Comparison of ENCODE assay signal across 8 cellular contexts in the genomic region with DNA sequence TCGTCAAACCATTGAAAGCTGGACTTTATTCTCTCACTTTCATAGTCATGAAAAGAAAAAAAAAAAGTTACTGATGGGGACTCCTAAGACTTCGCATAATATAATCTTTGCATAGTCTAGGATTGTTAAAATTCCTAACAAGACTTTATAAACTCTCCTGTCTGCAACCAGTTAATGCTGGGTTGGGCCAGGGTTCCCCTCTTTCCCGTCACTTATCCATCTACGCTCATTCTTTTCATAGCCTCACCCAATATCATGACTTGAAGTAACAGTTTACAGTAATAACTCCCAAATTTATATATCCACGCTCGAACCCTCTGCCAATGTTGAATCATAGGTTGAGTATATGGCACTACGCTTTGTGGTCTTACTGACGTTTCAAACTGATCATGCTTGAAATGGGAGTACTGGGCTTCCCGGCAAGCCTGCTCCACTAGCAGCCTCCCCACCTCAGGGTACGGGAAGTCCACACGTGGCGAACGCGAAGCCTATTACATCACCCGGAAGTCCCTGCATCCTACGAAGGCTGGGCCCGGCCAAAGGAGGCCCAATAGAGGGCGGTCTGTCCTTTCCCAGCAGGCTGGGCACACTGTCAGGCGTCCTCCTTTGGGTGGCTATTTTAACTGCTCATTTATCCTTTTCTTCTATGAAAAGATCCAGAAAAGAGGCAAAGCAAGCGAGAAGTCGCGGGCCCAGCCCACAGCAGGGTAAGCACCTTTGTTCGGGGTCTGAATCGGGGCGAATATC. TPM values are rescaled to one million over a fixed set of nuclear protein-coding genes. Genes with fewer than 3 reads are reported as not detected.
DNase-seq lines count a peak whose midpoint lies in the region; ATAC-seq and TF ChIP-seq lines count a peak whose summit lies in the region.

No MANE protein-coding gene starts in this region.

- no peak overlapping the region for H3K27ac Mint-ChIP-seq in CD8-positive, alpha-beta T cell

- peak overlapping the region; percentile 86 for H3K27ac ChIP-seq in CD8-positive, alpha-beta T cell (ENCODE audit: low read depth, low read length)
- peak overlapping the region; percentile 100 for H3K27ac ChIP-seq in effector memory CD4-positive, alpha-beta T cell (ENCODE audit: insufficient read depth, low read length, poor library complexity, severe bottlenecking)

- H3K27me3 ChIP-seq in CD8-positive, alpha-beta T cell (ENCODE audit: insufficient read depth, low read length) = no peaks in the 10 kb centered on the region
- no peaks in the 10 kb centered on the region for H3K27me3 ChIP-seq in effector memory CD4-positive, alpha-beta T cell (replicated peaks; ENCODE audit: control insufficient read depth, insufficient read depth, low read length, poor library complexity, severe bottlenecking)

- peak overlapping the region; percentile 54 for H3K4me3 ChIP-seq in CD8-positive, alpha-beta T cell (ENCODE audit: low read depth, low read length)
- H3K4me3 ChIP-seq in effector memory CD4-positive, alpha-beta T cell (ENCODE audit: insufficient read depth, low read depth, low read length, poor library complexity, severe bottlenecking) = peak overlapping the region; percentile 90

- H3K27me3 Mint-ChIP-seq in CD8-positive, alpha-beta T cell (ENCODE audit: low read depth) = no peaks in the 10 kb centered on the region

- no peaks in the 10 kb centered on the region for H3K9me3 Mint-ChIP-seq in CD8-positive, alpha-beta T cell

- CTCF ChIA-PET in CD8-positive, alpha-beta T cell (lab: Charles Lee) = interaction anchor here (0.5 kb wide), 1 partner anchor 22 kb away, joined by 3 read pairs; no protein-coding TSS in a partner anchor

- no peaks in the 10 kb centered on the region for H3K36me3 ChIP-seq in CD8-positive, alpha-beta T cell (ENCODE audit: insufficient read depth, low read length)
- H3K36me3 ChIP-seq in effector memory CD4-positive, alpha-beta T cell (ENCODE audit: control insufficient read depth, insufficient read depth, low read length) = peaks cover 4% of the 10 kb centered on the region

- H3K4me1 Mint-ChIP-seq in CD8-positive, alpha-beta T cell (ENCODE audit: low read depth) = peaks cover 33% of the 10 kb centered on the region

- peak; percentile 55 to 84 (median 70) for DNase-seq in CD8-positive, alpha-beta T cell
- DNase-seq in NCI-H526 treated with DMSO at 0.1 percent for 48 hours (lab: John Stamatoyannopoulos, UW) (peak; percentile 77), lung microvascular endothelial cell (ENCODE audit: low read depth in 2 of 2) (peak; percentile 96)
- DNase-seq in activated CD4-positive, alpha-beta T cell treated with anti-CD3 and anti-CD28 coated beads, Interleukin-2, amount 50 U/mL, for 4 hours = peak; percentile 79 to 83
- DNase-seq in effector memory CD4-positive, alpha-beta T cell = peak; percentile 61 to 79 (median 69)
- DNase-seq in stimulated activated CD4-positive, alpha-beta T cell treated with anti-CD3 and anti-CD28 coated beads, TNF-alpha, amount 100 ng/mL, for 4 hours (ENCODE audit: low read depth in 3 of 3) = peak; percentile 69 to 77 (median 71)

- intact Hi-C loops in CD8-positive, alpha-beta T cell (cut with DNase I, micrococcal nuclease) = loop anchor here (1.0 to 5.0 kb wide), 10 partner anchors 39 to 965 kb away; a partner anchor contains a TSS

- H3K9me3 ChIP-seq in CD8-positive, alpha-beta T cell (ENCODE audit: low read length) = no peaks in the 10 kb centered on the region
- no peaks in the 10 kb centered on the region for H3K9me3 ChIP-seq in effector memory CD4-positive, alpha-beta T cell (ENCODE audit: control insufficient read depth, low read length)

- TF ChIP-seq CTCF in CD8-positive, alpha-beta T cell (IDR thresholded peaks at IDR 0.05) = no peak

- H3K36me3 Mint-ChIP-seq in CD8-positive, alpha-beta T cell = peaks cover 51% of the 10 kb centered on the region

- no peak overlapping the region for H3K4me3 Mint-ChIP-seq in CD8-positive, alpha-beta T cell

- POLR2A ChIA-PET in CD8-positive, alpha-beta T cell (lab: Charles Lee) = interaction anchor here (1.0 kb wide), 1 partner anchor 299 kb away, joined by 4 read pairs; a partner anchor contains a TSS

- peak; percentile 64 for ATAC-seq in CD8-positive, alpha-beta T cell
- ATAC-seq in GM19372 (IDR thresholded peaks at IDR 0.05; ENCODE audit: low read depth, unreplicated experiment) (peak; percentile 66), HG03520 (IDR thresholded peaks at IDR 0.05; ENCODE audit: unreplicated experiment) (peak; percentile 64)

- peaks cover 28% of the 10 kb centered on the region for H3K4me1 ChIP-seq in CD8-positive, alpha-beta T cell (ENCODE audit: insufficient read depth, low read length)
- H3K4me1 ChIP-seq in effector memory CD4-positive, alpha-beta T cell (ENCODE audit: control insufficient read depth, insufficient read depth, low read length, poor library complexity, severe bottlenecking) = peaks cover 35% of the 10 kb centered on the region

RNA-seq across cellular contexts. Expression of a gene that starts 0.7 kb away (rescaled TPM):
- total RNA-seq in CD8-positive, alpha-beta T cell = 10 to 100 TPM; 49.9 to 57.1 TPM
- 27.9 and 63.1 TPM in 2 replicates for total RNA-seq in lung microvascular endothelial cell

RNA-seq across cellular contexts. Expression of a gene that starts 39.2 kb away (rescaled TPM):
- total RNA-seq in CD8-positive, alpha-beta T cell = 10 to 100 TPM; 49.1 to 49.2 TPM
- 14.8 and 32.7 TPM in 2 replicates for total RNA-seq in lung microvascular endothelial cell

RNA-seq across cellular contexts. Expression of a gene that starts 40.7 kb away (rescaled TPM):
- 1 to 10 TPM; 4.3 to 4.9 TPM for total RNA-seq in CD8-positive, alpha-beta T cell
- 6.5 and 9.3 TPM in 2 replicates for total RNA-seq in lung microvascular endothelial cell

RNA-seq across cellular contexts. Expression of a gene that starts 48.8 kb away (rescaled TPM):
- total RNA-seq in CD8-positive, alpha-beta T cell = 1 to 10 TPM in 1 of 2 experiments, under 1 TPM in 1; 0.89 to 2.1 TPM
- total RNA-seq in lung microvascular endothelial cell = 0.20 and 0.87 TPM in 2 replicates

Comparison
In these comparisons a context has a peak if more than half of its experiments do, and no peak if none do; other contexts are left out.
1. Peak in every context shown above with its lines: DNase-seq, ATAC-seq, H3K4me3 ChIP-seq and H3K27ac ChIP-seq.